In the genomic region with DNA sequence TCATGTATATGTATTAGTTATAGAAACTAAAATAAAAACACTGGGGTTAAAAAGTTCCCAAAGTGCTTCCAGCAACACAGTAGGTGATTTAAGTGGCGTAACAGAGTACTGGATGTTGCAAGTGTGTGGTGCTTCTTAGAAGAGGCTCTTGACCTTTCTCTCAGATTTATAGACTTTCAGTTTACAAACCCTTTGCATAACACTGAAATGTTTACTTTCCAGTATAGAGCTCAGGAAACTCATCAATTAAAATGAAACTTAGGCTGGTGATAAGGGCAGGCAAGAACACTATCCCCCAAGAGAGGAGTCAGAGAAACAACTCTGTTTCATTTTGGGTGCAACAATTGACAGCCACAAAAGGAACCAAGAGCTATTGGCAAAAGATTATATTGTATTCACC, we compare ENCODE assay signal across 23 cellular contexts. TPM values are rescaled to one million over a fixed set of nuclear protein-coding genes. Genes with fewer than 3 reads are reported as not detected.
DNase-seq lines count a peak whose midpoint lies in the region; ATAC-seq and TF ChIP-seq lines count a peak whose summit lies in the region.
"Had no signal": no experiment of that assay in that cellular context is flagged by ENCODE, and none has a peak within 500 bp of the region (broad histone marks: within the 10 kb centered on the region; RNA-seq: fewer than 3 reads in every experiment).

No MANE protein-coding gene starts in this region.

- no peak for TF ChIP-seq POLR2A in breast epithelium (IDR thresholded peaks at IDR 0.05)

- H3K27me3 Mint-ChIP-seq in activated T-cell treated with anti-CD3 and anti-CD28 coated beads, Interleukin-2, amount 50 U/mL, for 72 hours (ENCODE audit: low read depth), result no peaks in the 10 kb centered on the region
- peaks cover 3% of the 10 kb centered on the region for H3K27me3 Mint-ChIP-seq in activated naive CD8-positive, alpha-beta T cell treated with anti-CD3 and anti-CD28 coated beads, Interleukin-2, amount 50 U/mL, for 24 hours
- peaks cover 19% of the 10 kb centered on the region for H3K27me3 Mint-ChIP-seq in activated naive CD4-positive, alpha-beta T cell treated with anti-CD3 and anti-CD28 coated beads, Interleukin-2, amount 10 ng/mL, durations not matched to agents 7 days and 5 days
- H3K27me3 Mint-ChIP-seq: activated CD4-positive, alpha-beta T cell treated with anti-CD3 and anti-CD28 coated beads, Interleukin-2, amount 10 ng/mL, durations not matched to agents 7 days and 5 days; effector memory CD8-positive, alpha-beta T cell had no signal

- H3K36me3 ChIP-seq in upper lobe of right lung, result no peaks in the 10 kb centered on the region
- H3K36me3 ChIP-seq in breast epithelium, result no peaks in the 10 kb centered on the region
- H3K36me3 ChIP-seq: BLaER1, uterus had no signal

- no peak for ATAC-seq in activated T-cell treated with anti-CD3 and anti-CD28 coated beads, Interleukin-2, amount 50 U/mL, for 72 hours (replicated peaks in 1 of 2)
- ATAC-seq in activated naive CD8-positive, alpha-beta T cell treated with anti-CD3 and anti-CD28 coated beads, Interleukin-2, amount 50 U/mL, for 24 hours, result no peak
- peak; percentile 45 for ATAC-seq in upper lobe of right lung
- ATAC-seq: effector memory CD8-positive, alpha-beta T cell; HCT116; left cardiac atrium; naive thymus-derived CD8-positive, alpha-beta T cell had no signal

- H3K4me1 ChIP-seq in upper lobe of right lung, result no peaks in the 10 kb centered on the region
- no peaks in the 10 kb centered on the region for H3K4me1 ChIP-seq in breast epithelium
- H3K4me1 ChIP-seq: uterus had no signal

- TF ChIP-seq CTCF in upper lobe of right lung (IDR thresholded peaks at IDR 0.05) (no peak), breast epithelium (IDR thresholded peaks at IDR 0.05) (no peak)

- H3K27ac ChIP-seq in upper lobe of right lung (no peak overlapping the region), breast epithelium (no peak overlapping the region)
- H3K27ac ChIP-seq: BLaER1, uterus had no signal

- intact Hi-C loops in upper lobe of right lung (cut with DNase I), result no loop called here
- intact Hi-C loops in breast epithelium (cut with DNase I; ENCODE audit: low total_unique reads), result loop anchor here (10.0 kb wide), 1 partner anchor 215 kb away; no protein-coding TSS in a partner anchor

- no peak overlapping the region for H3K4me3 ChIP-seq in upper lobe of right lung
- no peak overlapping the region for H3K4me3 ChIP-seq in breast epithelium
- H3K4me3 ChIP-seq: BLaER1, smooth muscle cell, uterus had no signal

- no peak overlapping the region for H3K4me3 Mint-ChIP-seq in activated T-cell treated with anti-CD3 and anti-CD28 coated beads, Interleukin-2, amount 50 U/mL, for 72 hours
- H3K4me3 Mint-ChIP-seq in activated naive CD8-positive, alpha-beta T cell treated with anti-CD3 and anti-CD28 coated beads, Interleukin-2, amount 50 U/mL, for 24 hours, result no peak overlapping the region
- H3K4me3 Mint-ChIP-seq in activated naive CD4-positive, alpha-beta T cell treated with anti-CD3 and anti-CD28 coated beads, Interleukin-2, amount 10 ng/mL, durations not matched to agents 7 days and 5 days, result no peak overlapping the region
- H3K4me3 Mint-ChIP-seq: activated CD4-positive, alpha-beta T cell treated with anti-CD3 and anti-CD28 coated beads, Interleukin-2, amount 10 ng/mL, durations not matched to agents 7 days and 5 days; effector memory CD8-positive, alpha-beta T cell; naive thymus-derived CD8-positive, alpha-beta T cell; T-helper 1 cell treated with Interleukin-12 subunit alpha and Interleukin-12 subunit beta and Interleukin-4 antibody, amounts not matched to agents 30 μg/mL and 1 μg/mL, for 36 hours had no signal

- H3K36me3 Mint-ChIP-seq in activated T-cell treated with anti-CD3 and anti-CD28 coated beads, Interleukin-2, amount 50 U/mL, for 72 hours (ENCODE audit: insufficient read depth in 2 of 2), result no peaks in the 10 kb centered on the region
- H3K36me3 Mint-ChIP-seq in activated naive CD8-positive, alpha-beta T cell treated with anti-CD3 and anti-CD28 coated beads, Interleukin-2, amount 50 U/mL, for 24 hours (ENCODE audit: low read depth), result peaks cover 2% of the 10 kb centered on the region
- H3K36me3 Mint-ChIP-seq in activated naive CD4-positive, alpha-beta T cell treated with anti-CD3 and anti-CD28 coated beads, Interleukin-2, amount 10 ng/mL, durations not matched to agents 7 days and 5 days, result no peaks in the 10 kb centered on the region
- H3K36me3 Mint-ChIP-seq: naive thymus-derived CD8-positive, alpha-beta T cell had no signal

- H3K4me1 Mint-ChIP-seq in activated T-cell treated with anti-CD3 and anti-CD28 coated beads, Interleukin-2, amount 50 U/mL, for 72 hours (ENCODE audit: low read depth), result peaks cover 44% of the 10 kb centered on the region
- peaks cover 35% of the 10 kb centered on the region for H3K4me1 Mint-ChIP-seq in activated naive CD8-positive, alpha-beta T cell treated with anti-CD3 and anti-CD28 coated beads, Interleukin-2, amount 50 U/mL, for 24 hours
- H3K4me1 Mint-ChIP-seq in activated naive CD4-positive, alpha-beta T cell treated with anti-CD3 and anti-CD28 coated beads, Interleukin-2, amount 10 ng/mL, durations not matched to agents 7 days and 5 days, result peaks cover 26% of the 10 kb centered on the region

- CTCF ChIA-PET in activated naive CD4-positive, alpha-beta T cell treated with anti-CD3 and anti-CD28 coated beads, Interleukin-2, amount 10 ng/mL, durations not matched to agents 7 days and 5 days (lab: Charles Lee), result interaction anchor here (0.7 to 4.7 kb wide), 6 partner anchors 37 to 234 kb away, joined by 3 to 23 read pairs (median 4); no protein-coding TSS in a partner anchor

- H3K27me3 ChIP-seq in upper lobe of right lung (no peaks in the 10 kb centered on the region), breast epithelium (no peaks in the 10 kb centered on the region)
- H3K27me3 ChIP-seq: BLaER1, uterus had no signal

- H3K9me3 Mint-ChIP-seq in activated T-cell treated with anti-CD3 and anti-CD28 coated beads, Interleukin-2, amount 50 U/mL, for 72 hours, result no peaks in the 10 kb centered on the region
- no peaks in the 10 kb centered on the region for H3K9me3 Mint-ChIP-seq in activated naive CD8-positive, alpha-beta T cell treated with anti-CD3 and anti-CD28 coated beads, Interleukin-2, amount 50 U/mL, for 24 hours
- no peaks in the 10 kb centered on the region for H3K9me3 Mint-ChIP-seq in activated naive CD4-positive, alpha-beta T cell treated with anti-CD3 and anti-CD28 coated beads, Interleukin-2, amount 10 ng/mL, durations not matched to agents 7 days and 5 days
- H3K9me3 Mint-ChIP-seq: activated CD4-positive, alpha-beta T cell treated with anti-CD3 and anti-CD28 coated beads, Interleukin-2, amount 10 ng/mL, durations not matched to agents 7 days and 5 days; effector memory CD8-positive, alpha-beta T cell; naive thymus-derived CD8-positive, alpha-beta T cell; T-helper 1 cell treated with Interleukin-12 subunit alpha and Interleukin-12 subunit beta and Interleukin-4 antibody, amounts not matched to agents 30 μg/mL and 1 μg/mL, for 36 hours had no signal

- DNase-seq in activated T-cell treated with anti-CD3 and anti-CD28 coated beads, Interleukin-2, amount 50 U/mL, for 72 hours, result no peak
- DNase-seq in activated T-cell treated with anti-CD3 and anti-CD28 coated beads, Interleukin-2, amount 50 U/mL, for 1 hour, result no peak
- DNase-seq in NCI-H2029 (lab: John Stamatoyannopoulos, UW) (peak; percentile 21), upper lobe of right lung (no peak), breast epithelium (ENCODE audit: low spot score in 2 of 2) (no peak)
- no peak for DNase-seq in activated naive CD8-positive, alpha-beta T cell treated with anti-CD3 and anti-CD28 coated beads, Interleukin-2, amount 50 U/mL, for 24 hours
- DNase-seq in effector CD8-positive, alpha-beta T cell (lab: John Stamatoyannopoulos, UW), result no peak
- DNase-seq in activated naive CD4-positive, alpha-beta T cell treated with anti-CD3 and anti-CD28 coated beads, Interleukin-2, amount 10 ng/mL, durations not matched to agents 7 days and 5 days, result no peak
- DNase-seq: activated CD4-positive, alpha-beta T cell treated with anti-CD3 and anti-CD28 coated beads, Interleukin-2, amount 10 ng/mL, durations not matched to agents 7 days and 5 days; activated CD8-positive, alpha-beta memory T cell treated with anti-CD3 and anti-CD28 coated beads, Interleukin-2, amount 50 U/mL, for 4 hours; activated gamma-delta T cell; amygdala; effector memory CD8-positive, alpha-beta T cell; foreskin melanocyte; left cardiac atrium; naive thymus-derived CD8-positive, alpha-beta T cell; NCI-H524; stimulated activated CD4-positive, alpha-beta T cell treated with anti-CD3 and anti-CD28 coated beads, Interleukin-2, amount 100 ng/mL, for 24 hours; uterus had no signal

- H3K9me3 ChIP-seq in upper lobe of right lung (no peaks in the 10 kb centered on the region), breast epithelium (no peaks in the 10 kb centered on the region)
- H3K9me3 ChIP-seq: BLaER1, uterus had no signal

- peak overlapping the region; percentile 55 for H3K27ac Mint-ChIP-seq in activated T-cell treated with anti-CD3 and anti-CD28 coated beads, Interleukin-2, amount 50 U/mL, for 72 hours
- H3K27ac Mint-ChIP-seq in activated naive CD8-positive, alpha-beta T cell treated with anti-CD3 and anti-CD28 coated beads, Interleukin-2, amount 50 U/mL, for 24 hours, result peak overlapping the region; percentile 41
- H3K27ac Mint-ChIP-seq in activated naive CD4-positive, alpha-beta T cell treated with anti-CD3 and anti-CD28 coated beads, Interleukin-2, amount 10 ng/mL, durations not matched to agents 7 days and 5 days, result no peak overlapping the region
- H3K27ac Mint-ChIP-seq: activated CD4-positive, alpha-beta T cell treated with anti-CD3 and anti-CD28 coated beads, Interleukin-2, amount 10 ng/mL, durations not matched to agents 7 days and 5 days; effector memory CD8-positive, alpha-beta T cell; naive thymus-derived CD8-positive, alpha-beta T cell; T-helper 1 cell treated with Interleukin-12 subunit alpha and Interleukin-12 subunit beta and Interleukin-4 antibody, amounts not matched to agents 30 μg/mL and 1 μg/mL, for 36 hours had no signal

RNA-seq across cellular contexts. Expression of a gene that starts 27.5 kb away (rescaled TPM):
- total RNA-seq in activated T-cell treated with anti-CD3 and anti-CD28 coated beads, Interleukin-2, amount 50 U/mL, for 72 hours, result 10 to 100 TPM; 79.7 to 85.6 TPM
- 29.8 TPM for total RNA-seq in upper lobe of right lung
- total RNA-seq in breast epithelium, result 10 to 100 TPM; 26.6 to 37.8 (median 37.0) TPM

RNA-seq across cellular contexts. Expression of a gene that starts 42.3 kb away (rescaled TPM):
- 100 to 1,000 TPM; 122 to 242 TPM for total RNA-seq in activated T-cell treated with anti-CD3 and anti-CD28 coated beads, Interleukin-2, amount 50 U/mL, for 72 hours
- total RNA-seq in upper lobe of right lung, result 24.0 TPM
- 10 to 100 TPM in 2 of 3 donors, 1 to 10 TPM in 1; 3.8 to 35.4 (median 26.9) TPM for total RNA-seq in breast epithelium
